ENCODE assay signal across 20 cellular contexts in genomic region chr3:43169987-43170386, GRCh38.
DNase-seq lines count a peak whose midpoint lies in the region; ATAC-seq, FAIRE-seq and TF ChIP-seq lines count a peak whose summit lies in the region.
"Had no signal": no experiment of that assay in that cellular context is flagged by ENCODE, and none has a peak within 500 bp of the region (broad histone marks: within the 10 kb centered on the region; RNA-seq: fewer than 3 reads in every experiment).

No MANE protein-coding gene starts in this region.

- H2AFZ ChIP-seq in GM23338 (peak overlapping the region; percentile 56; the same call in 1 of the 2 replicates), H1 (ENCODE audit: low read length) (no peak overlapping the region)

- no peaks in the 10 kb centered on the region for H3K27me3 Mint-ChIP-seq in activated CD8-positive, alpha-beta memory T cell treated with anti-CD3 and anti-CD28 coated beads, Interleukin-2, amount 10 ng/mL, durations not matched to agents 7 days and 5 days
- no peaks in the 10 kb centered on the region for H3K27me3 Mint-ChIP-seq in GM23338 (ENCODE audit: insufficient read depth, low read depth, poor library complexity)
- no peaks in the 10 kb centered on the region for H3K27me3 Mint-ChIP-seq in type B pancreatic cell

- no peak overlapping the region for H3K9ac ChIP-seq in H1 (replicated peaks in 1 of 4; ENCODE audit: extremely low read depth in 1 of 4, low read depth in 3 of 4, low read length in 3 of 4)

- H2BK5ac ChIP-seq in H1 (ENCODE audit: low read depth, low read length): no peak overlapping the region

- no peak overlapping the region for H3K56ac ChIP-seq in H1 (replicated peaks; ENCODE audit: insufficient read length, low read depth, low read length)

- TF ChIP-seq EP300 in H1 (IDR thresholded peaks at IDR 0.05; ENCODE audit: borderline replicate concordance in 1 of 2, low read depth in 2 of 2, low read length in 2 of 2): no peak

- no peak overlapping the region for H2BK120ac ChIP-seq in H1 (replicated peaks; ENCODE audit: low read depth, low read length)

- H3K4me3 Mint-ChIP-seq in activated CD8-positive, alpha-beta memory T cell treated with anti-CD3 and anti-CD28 coated beads, Interleukin-2, amount 10 ng/mL, durations not matched to agents 7 days and 5 days: no peak overlapping the region
- H3K4me3 Mint-ChIP-seq in GM23338: no peak overlapping the region
- H3K4me3 Mint-ChIP-seq in type B pancreatic cell: no peak overlapping the region
- H3K4me3 Mint-ChIP-seq: CD4-positive, CD25-positive, alpha-beta regulatory T cell; CD8-positive, alpha-beta T cell had no signal

- H3K14ac ChIP-seq in H1 (ENCODE audit: insufficient read length): no peak overlapping the region

- CTCF ChIA-PET in activated CD8-positive, alpha-beta memory T cell treated with anti-CD3 and anti-CD28 coated beads, Interleukin-2, amount 10 ng/mL, durations not matched to agents 7 days and 5 days (lab: Charles Lee): interaction anchor here (1.1 to 1.3 kb wide), 2 partner anchors 8 to 333 kb away, joined by 3 to 4 read pairs; no protein-coding TSS in a partner anchor
- CTCF ChIA-PET in H1 (lab: Charles Lee; ENCODE audit: partially characterized antibody): interaction anchor here (0.7 to 1.2 kb wide), 4 partner anchors 8 to 208 kb away, joined by 3 to 5 read pairs (median 3); no protein-coding TSS in a partner anchor

- H3K9me2 ChIP-seq in GM23338 (ENCODE audit: insufficient read depth): peaks cover 10% of the 10 kb centered on the region; the same call in 1 of the 2 replicates

- H3K27ac Mint-ChIP-seq in activated CD8-positive, alpha-beta memory T cell treated with anti-CD3 and anti-CD28 coated beads, Interleukin-2, amount 10 ng/mL, durations not matched to agents 7 days and 5 days: no peak overlapping the region
- H3K27ac Mint-ChIP-seq in GM23338 (no peak overlapping the region), type B pancreatic cell (no peak overlapping the region)
- H3K27ac Mint-ChIP-seq: CD4-positive, CD25-positive, alpha-beta regulatory T cell; CD8-positive, alpha-beta T cell had no signal

- H3K36me3 Mint-ChIP-seq in activated CD8-positive, alpha-beta memory T cell treated with anti-CD3 and anti-CD28 coated beads, Interleukin-2, amount 10 ng/mL, durations not matched to agents 7 days and 5 days: peaks cover 28% of the 10 kb centered on the region
- H3K36me3 Mint-ChIP-seq in GM23338 (ENCODE audit: low read depth) (peaks cover 5% of the 10 kb centered on the region; the same call in 1 of the 3 replicates), type B pancreatic cell (no peaks in the 10 kb centered on the region)

- H3K4me2 ChIP-seq in GM23338: no peak overlapping the region
- H3K4me2 ChIP-seq in H1 (ENCODE audit: insufficient read depth in 1 of 2, low read depth in 2 of 2, low read length in 2 of 2): no peak overlapping the region

- intact Hi-C loops in heart right ventricle (cut with DNase I): loop anchor here in 8 of 10 donors (10.0 kb wide), 6 partner anchors 45 to 215 kb away; partner anchors contain the start of gene SNRK (in 3 of the 8)

- H4K8ac ChIP-seq in H1 (ENCODE audit: extremely low read depth, insufficient read depth, low read length): no peak overlapping the region

- no peak overlapping the region for H2BK15ac ChIP-seq in H1 (ENCODE audit: low read length)

- H4K91ac ChIP-seq in H1 (replicated peaks; ENCODE audit: insufficient read length, low read length): no peak overlapping the region

- no peaks in the 10 kb centered on the region for H3F3A ChIP-seq in GM23338 (replicated peaks; ENCODE audit: low read depth)

- no peak for TF ChIP-seq RAD21 in H1 (IDR thresholded peaks at IDR 0.05 in 1 of 2, conservative IDR thresholded peaks at IDR 0.05 in 1 of 2; ENCODE audit: low read depth in 2 of 2, low read length in 2 of 2)

- H3K4me1 Mint-ChIP-seq in activated CD8-positive, alpha-beta memory T cell treated with anti-CD3 and anti-CD28 coated beads, Interleukin-2, amount 10 ng/mL, durations not matched to agents 7 days and 5 days: no peaks in the 10 kb centered on the region
- peaks cover 14% of the 10 kb centered on the region for H3K4me1 Mint-ChIP-seq in GM23338
- H3K4me1 Mint-ChIP-seq in type B pancreatic cell (ENCODE audit: unreplicated experiment): no peaks in the 10 kb centered on the region

- no peak for FAIRE-seq in H1 (lab: Jason Lieb, UNC)
- FAIRE-seq: G401.6, GM12892 had no signal

- no peak overlapping the region for H2AK5ac ChIP-seq in H1 (ENCODE audit: low read depth, low read length)

- H3K9me3 ChIP-seq in H1 (ENCODE audit: insufficient read depth in 2 of 2, low read depth in 1 of 2, low read length in 1 of 2): no peaks in the 10 kb centered on the region
- H3K9me3 ChIP-seq in heart right ventricle: peaks cover 0 to 37% (median 22%) of the 10 kb centered on the region in 11 donors

- peaks cover 26% of the 10 kb centered on the region for H3K9me3 Mint-ChIP-seq in activated CD8-positive, alpha-beta memory T cell treated with anti-CD3 and anti-CD28 coated beads, Interleukin-2, amount 10 ng/mL, durations not matched to agents 7 days and 5 days (ENCODE audit: low read depth)
- H3K9me3 Mint-ChIP-seq in GM23338 (peaks cover 5% of the 10 kb centered on the region; the same call in 2 of the 3 replicates), type B pancreatic cell (peaks cover 20% of the 10 kb centered on the region)

- no peak overlapping the region for H2BK20ac ChIP-seq in H1 (ENCODE audit: low read length)

- H3K23ac ChIP-seq in H1 (ENCODE audit: insufficient read length): no peak overlapping the region

- TF ChIP-seq CTCF in GM23338 (conservative IDR thresholded peaks at IDR 0.05; ENCODE audit: low read depth in 2 of 2) (no peak), H1 (IDR thresholded peaks at IDR 0.05; ENCODE audit: control extremely low read depth in 1 of 3, insufficient read depth in 1 of 3, low read depth in 1 of 3, low read length in 3 of 3) (no peak), type B pancreatic cell (conservative IDR thresholded peaks at IDR 0.05) (no peak), heart right ventricle (IDR thresholded peaks at IDR 0.05) (no peak)

- no peaks in the 10 kb centered on the region for H4K20me1 ChIP-seq in GM23338 (replicated peaks; ENCODE audit: insufficient read depth)
- H4K20me1 ChIP-seq in H1 (replicated peaks in 1 of 2; ENCODE audit: control insufficient read depth in 1 of 2, insufficient read depth in 2 of 2, low read length in 2 of 2): no peaks in the 10 kb centered on the region

- no peaks in the 10 kb centered on the region for H3K79me1 ChIP-seq in H1 (ENCODE audit: low read depth, low read length)

- H3K36me3 ChIP-seq in GM23338 (ENCODE audit: insufficient read depth) (no peaks in the 10 kb centered on the region), H1 (ENCODE audit: control insufficient read depth in 2 of 4, insufficient read depth in 4 of 4, low read length in 3 of 4) (no peaks in the 10 kb centered on the region), heart right ventricle (no peaks in the 10 kb centered on the region)

- POLR2A ChIA-PET in H1 (lab: Charles Lee; ENCODE audit: partially characterized antibody): no interaction called here

- H2BK12ac ChIP-seq in H1 (ENCODE audit: low read depth, low read length): no peak overlapping the region

- peak; percentile 16 for DNase-seq in activated CD8-positive, alpha-beta memory T cell treated with anti-CD3 and anti-CD28 coated beads, Interleukin-2, amount 10 ng/mL, durations not matched to agents 7 days and 5 days
- no peak for DNase-seq in activated CD8-positive, alpha-beta memory T cell treated with anti-CD3 and anti-CD28 coated beads, Interleukin-2, amount 50 U/mL, for 4 hours
- no peak for DNase-seq in GM23338 (ENCODE audit: low spot score)
- no peak for DNase-seq in H1 (ENCODE audit: low read depth in 1 of 2, low spot score in 2 of 2)
- peak; percentile 29 for DNase-seq in type B pancreatic cell (ENCODE audit: extremely low spot score, unreplicated experiment)
- DNase-seq in effector CD4-positive, alpha-beta T cell: no peak
- no peak for DNase-seq in heart right ventricle
- DNase-seq in CD1c-positive myeloid dendritic cell (ENCODE audit: extremely low spot score): no peak
- DNase-seq: C1 segment of cervical spinal cord; Caco-2; CD4-positive, CD25-positive, alpha-beta regulatory T cell; CD8-positive, alpha-beta T cell; DMS153; DND-41; GOT3; H7; HCEC 1CT had no signal

- TF ChIP-seq POLR2A in H1 (IDR thresholded peaks at IDR 0.05; ENCODE audit: control extremely low read depth in 1 of 2, low read depth in 2 of 2, low read length in 2 of 2): no peak

- peaks cover 9% of the 10 kb centered on the region for H3K4me1 ChIP-seq in GM23338 (ENCODE audit: insufficient read depth)
- H3K4me1 ChIP-seq in H1 (replicated peaks in 1 of 4; ENCODE audit: control insufficient read depth in 3 of 4, insufficient read depth in 4 of 4, low read length in 3 of 4): no peaks in the 10 kb centered on the region; a peak in 1 of 7 replicates
- peaks cover 0 to 3% (median 0%) of the 10 kb centered on the region in 9 donors for H3K4me1 ChIP-seq in heart right ventricle
- H3K4me1 ChIP-seq: Caco-2 had no signal

- no peak overlapping the region for H3K4ac ChIP-seq in H1 (replicated peaks; ENCODE audit: insufficient read length, low read depth, low read length)

- H3K18ac ChIP-seq in H1 (ENCODE audit: extremely low read depth, low read length): no peak overlapping the region

- H3K79me2 ChIP-seq in GM23338 (replicated peaks; ENCODE audit: insufficient read depth): no peaks in the 10 kb centered on the region
- H3K79me2 ChIP-seq in H1 (ENCODE audit: control insufficient read depth in 1 of 2, insufficient read depth in 2 of 2, low read length in 2 of 2): no peaks in the 10 kb centered on the region

- H4K5ac ChIP-seq in H1 (ENCODE audit: insufficient read length, low read depth, low read length): no peak overlapping the region

- H3K27me3 ChIP-seq in GM23338 (ENCODE audit: insufficient read depth) (no peaks in the 10 kb centered on the region), H1 (replicated peaks in 1 of 4; ENCODE audit: control insufficient read depth in 3 of 4, extremely low read depth in 1 of 4, insufficient read depth in 3 of 4, low read length in 3 of 4) (no peaks in the 10 kb centered on the region), heart right ventricle (no peaks in the 10 kb centered on the region)

- ATAC-seq in activated CD8-positive, alpha-beta memory T cell treated with anti-CD3 and anti-CD28 coated beads, Interleukin-2, amount 10 ng/mL, durations not matched to agents 7 days and 5 days: no peak
- ATAC-seq in GM23338 (no peak), heart right ventricle (no peak)
- ATAC-seq: CD8-positive, alpha-beta T cell had no signal

- H3K27ac ChIP-seq in GM23338 (ENCODE audit: low read depth) (no peak overlapping the region), H1 (ENCODE audit: low read depth, low read length) (no peak overlapping the region), heart right ventricle (no peak overlapping the region)
- H3K27ac ChIP-seq: 22Rv1 had no signal

- 86% methylated on average over 4 of the region's 4 CpGs; no CpG with 5 or more reads in 1 of the 2 experiments for WGBS in H1 (ENCODE audit: extremely low coverage in 1 of 2, insufficient coverage in 1 of 2, insufficient read length in 1 of 2, insufficient replicate concordance in 2 of 2, low coverage in 1 of 2, low lambda C conversion rate in 2 of 2, missing lambda C conversion rate in 1 of 2), 2 experiments
- WGBS in heart right ventricle, 2 donors: 92 to 93% methylated on average over 4 of the region's 4 CpGs

- no peaks in the 10 kb centered on the region; the same call in 1 of the 2 replicates for H3K23me2 ChIP-seq in H1 (ENCODE audit: low read depth, low read length)

- H3K4me3 ChIP-seq in GM23338 (no peak overlapping the region), H1 (ENCODE audit: extremely low read depth in 1 of 4, insufficient read depth in 2 of 4, low read depth in 3 of 4, low read length in 4 of 4) (no peak overlapping the region), heart right ventricle (no peak overlapping the region)

Comparison
In these comparisons a context has a peak if more than half of its experiments do, and no peak if none do; other contexts are left out.
1. DNase-seq: peak in activated CD8-positive, alpha-beta memory T cell treated with anti-CD3 and anti-CD28 coated beads, Interleukin-2, amount 10 ng/mL, durations not matched to agents 7 days and 5 days (single experiment) and type B pancreatic cell (single experiment); none in activated CD8-positive, alpha-beta memory T cell treated with anti-CD3 and anti-CD28 coated beads, Interleukin-2, amount 50 U/mL, for 4 hours (single experiment), GM23338 (single experiment), H1 (0 of 2), effector CD4-positive, alpha-beta T cell (single experiment), heart right ventricle (0 of 2) and CD1c-positive myeloid dendritic cell (single experiment).